18 cellular contexts compared by ENCODE assay signal in genomic region chr1:205304046-205304694, GRCh38. TPM values are rescaled to one million over a fixed set of nuclear protein-coding genes. Genes with fewer than 3 reads are reported as not detected.
DNase-seq lines count a peak whose midpoint lies in the region; ATAC-seq and TF ChIP-seq lines count a peak whose summit lies in the region.
"Had no signal": no experiment of that assay in that cellular context is flagged by ENCODE, and none has a peak within 500 bp of the region (broad histone marks: within the 10 kb centered on the region; RNA-seq: fewer than 3 reads in every experiment).

No MANE protein-coding gene starts in this region.

- 93 to 94% methylated on average over 9 to 19 of the region's 19 CpGs for WGBS in endodermal cell (ENCODE audit: insufficient coverage in 1 of 2, insufficient read length in 1 of 2), 2 experiments

- peak overlapping the region; percentile 59 for H3K27ac Mint-ChIP-seq in Calu3 (ENCODE audit: unreplicated experiment)
- peak overlapping the region; percentile 48 for H3K27ac Mint-ChIP-seq in endodermal cell
- H3K27ac Mint-ChIP-seq in osteocyte (ENCODE audit: unreplicated experiment), result peak overlapping the region; percentile 50

- CTCF ChIA-PET in Calu3 (lab: Charles Lee), result interaction anchor here (1.7 kb wide), 1 partner anchor 13 kb away, joined by 7 read pairs; no protein-coding TSS in a partner anchor

- H3K9me3 ChIP-seq in RWPE2 (ENCODE audit: severe bottlenecking) (no peaks in the 10 kb centered on the region), endodermal cell (ENCODE audit: control insufficient read depth, low read length) (no peaks in the 10 kb centered on the region)

- intact Hi-C loops in Calu3 (cut with micrococcal nuclease; ENCODE audit: unreplicated experiment), result no loop called here

- no peaks in the 10 kb centered on the region for H3K27me3 Mint-ChIP-seq in Calu3 (ENCODE audit: unreplicated experiment)
- H3K27me3 Mint-ChIP-seq in endodermal cell (ENCODE audit: insufficient read depth), result no peaks in the 10 kb centered on the region
- H3K27me3 Mint-ChIP-seq in osteocyte (ENCODE audit: unreplicated experiment), result no peaks in the 10 kb centered on the region

- H3K4me1 ChIP-seq in RWPE2 (ENCODE audit: insufficient read depth, poor library complexity, severe bottlenecking) (peaks cover 28% of the 10 kb centered on the region), endodermal cell (ENCODE audit: control insufficient read depth, insufficient read depth, low read length) (peaks cover 11% of the 10 kb centered on the region)

- no peak for DNase-seq in Calu3
- no peak for DNase-seq in RWPE2 (ENCODE audit: low spot score)
- no peak for DNase-seq in endodermal cell
- no peak for DNase-seq in osteocyte (ENCODE audit: extremely low spot score, unreplicated experiment)
- DNase-seq in NCI-H748 treated with DMSO at 0.1 percent for 48 hours (lab: John Stamatoyannopoulos, UW), result no peak
- DNase-seq in ecto neural progenitor cell (ENCODE audit: low spot score), result no peak
- DNase-seq: activated CD8-positive, alpha-beta memory T cell treated with anti-CD3 and anti-CD28 coated beads, Interleukin-2, amount 50 U/mL, for 48 hours; central memory CD4-positive, alpha-beta T cell; NCI-H2029; NCI-H510A treated with DMSO at 0.1 percent for 48 hours; right cardiac atrium; stimulated activated CD4-positive, alpha-beta T cell treated with anti-CD3 and anti-CD28 coated beads, Interleukin-1b, Interleukin-23, amount 100 ng/mL, for 48 hours; SW 1271; WERI-Rb-1 had no signal

- H3K36me3 Mint-ChIP-seq in Calu3 (ENCODE audit: insufficient read depth, unreplicated experiment) (peaks cover 27% of the 10 kb centered on the region), endodermal cell (ENCODE audit: low read depth) (peaks cover 59% of the 10 kb centered on the region), osteocyte (ENCODE audit: unreplicated experiment) (peaks cover 31% of the 10 kb centered on the region)

- no peaks in the 10 kb centered on the region for H3K27me3 ChIP-seq in RWPE2 (ENCODE audit: insufficient read depth, poor library complexity, severe bottlenecking)
- H3K27me3 ChIP-seq in endodermal cell (ENCODE audit: control insufficient read depth, insufficient read depth, low read length, poor library complexity, severe bottlenecking), result no peaks in the 10 kb centered on the region

- peaks cover 19% of the 10 kb centered on the region for H3K4me1 Mint-ChIP-seq in Calu3 (ENCODE audit: low read depth, unreplicated experiment)
- peaks cover 23% of the 10 kb centered on the region for H3K4me1 Mint-ChIP-seq in endodermal cell
- H3K4me1 Mint-ChIP-seq in osteocyte (ENCODE audit: unreplicated experiment), result peaks cover 32% of the 10 kb centered on the region

- peak overlapping the region; percentile 97 for H3K27ac ChIP-seq in RWPE2 (ENCODE audit: poor library complexity, severe bottlenecking)
- H3K27ac ChIP-seq in endodermal cell (ENCODE audit: low read depth, low read length), result peak overlapping the region; percentile 80
- H3K27ac ChIP-seq: WERI-Rb-1 had no signal

- H3K9me3 Mint-ChIP-seq in Calu3 (ENCODE audit: low read depth, unreplicated experiment), result no peaks in the 10 kb centered on the region
- H3K9me3 Mint-ChIP-seq in endodermal cell, result no peaks in the 10 kb centered on the region
- H3K9me3 Mint-ChIP-seq in osteocyte (ENCODE audit: unreplicated experiment), result no peaks in the 10 kb centered on the region
- H3K9me3 Mint-ChIP-seq: CD14-positive monocyte had no signal

- H3K36me3 ChIP-seq in RWPE2 (ENCODE audit: low read depth) (peaks cover 74% of the 10 kb centered on the region), endodermal cell (ENCODE audit: control insufficient read depth, insufficient read depth, low read length) (peaks cover 65% of the 10 kb centered on the region)

- no peak overlapping the region for H3K4me3 ChIP-seq in RWPE2 (ENCODE audit: severe bottlenecking)
- no peak overlapping the region for H3K4me3 ChIP-seq in endodermal cell (ENCODE audit: low read length)

- H3K9ac ChIP-seq in endodermal cell (ENCODE audit: extremely low read depth, low read length, poor library complexity, severe bottlenecking), result no peak overlapping the region

- no peak for ATAC-seq in RWPE2 (ENCODE audit: low read depth)
- ATAC-seq in HG03095 (IDR thresholded peaks at IDR 0.05; ENCODE audit: unreplicated experiment), result no peak
- ATAC-seq: right cardiac atrium had no signal

- TF ChIP-seq CTCF in Calu3 (IDR thresholded peaks at IDR 0.05; ENCODE audit: unreplicated experiment), result no peak
- TF ChIP-seq CTCF in RWPE2 (IDR thresholded peaks at IDR 0.05; ENCODE audit: poor library complexity, severe bottlenecking), result no peak
- no peak for TF ChIP-seq CTCF in endodermal cell (conservative IDR thresholded peaks at IDR 0.05)
- TF ChIP-seq CTCF in osteocyte (IDR thresholded peaks at IDR 0.05), result no peak

- H3K4me3 Mint-ChIP-seq in Calu3 (ENCODE audit: low read depth, unreplicated experiment), result no peak overlapping the region
- H3K4me3 Mint-ChIP-seq in endodermal cell, result no peak overlapping the region
- no peak overlapping the region for H3K4me3 Mint-ChIP-seq in osteocyte (ENCODE audit: unreplicated experiment)
- H3K4me3 Mint-ChIP-seq: CD14-positive monocyte had no signal

- no TSS peak for BruUV-seq in Calu3 (replicated peaks; lab: Mats Ljungman, UMichigan)

RNA-seq across cellular contexts. Expression of gene NUAK2, which starts 17.4 kb away (rescaled TPM):
- total RNA-seq in Calu3 (2022) (2.6 and 3.7 TPM in 2 replicates), endodermal cell (10 to 100 TPM; 13.4 to 19.1 TPM), osteocyte (4.3 and 4.5 TPM in 2 replicates)
- polyA plus RNA-seq in endodermal cell (2013, experiment 1 of 2), result 21.8 TPM
- 21.0 TPM for polyA plus RNA-seq in endodermal cell (2013, experiment 2 of 2)

RNA-seq across cellular contexts. Expression of gene KLHDC8A, which starts 52.6 kb away (rescaled TPM):
- total RNA-seq in Calu3 (2022), result not detected in 2 replicates
- total RNA-seq in endodermal cell, result under 1 TPM; 0.38 to 0.53 TPM
- 14.6 TPM for polyA plus RNA-seq in endodermal cell (2013, experiment 1 of 2)
- polyA plus RNA-seq in endodermal cell (2013, experiment 2 of 2), result 13.5 TPM
- not detected in 2 replicates for total RNA-seq in osteocyte
- total RNA-seq: HT1080, OCI-LY7 had no signal
- polyA plus RNA-seq: CD14-positive monocyte had no signal
